9 cellular contexts compared by ENCODE assay signal in the genomic region with DNA sequence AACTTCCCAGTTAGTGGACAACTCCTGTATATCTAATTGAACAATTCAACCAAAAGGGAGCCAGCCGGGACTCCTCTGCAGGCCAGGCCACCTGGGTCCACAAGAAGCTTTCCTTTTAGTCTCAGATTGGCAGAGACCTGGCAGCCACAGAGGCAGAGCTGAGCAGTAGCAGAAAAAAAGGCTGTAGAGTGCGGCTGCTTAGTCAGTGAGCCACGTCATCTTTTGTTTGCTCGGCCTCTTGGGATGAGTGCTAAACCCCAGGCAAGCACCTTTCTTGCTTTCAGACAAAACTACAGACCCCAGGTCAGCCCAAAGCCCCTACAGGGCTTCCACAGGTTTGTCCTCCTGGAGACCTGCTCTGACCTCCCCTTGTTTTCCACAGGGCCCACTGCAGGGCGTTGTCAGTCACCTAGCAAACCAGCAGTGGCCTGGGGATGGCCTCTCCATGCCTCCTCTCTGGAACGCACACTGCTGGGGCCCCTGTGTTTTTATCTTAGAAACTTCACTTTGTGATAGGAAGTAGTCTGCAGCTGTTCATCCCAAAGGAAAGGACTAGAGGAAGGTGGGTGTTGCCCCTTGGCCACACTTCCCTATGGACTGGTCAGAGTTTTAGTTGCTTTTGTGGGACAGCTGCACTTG. TPM values are rescaled to one million over a fixed set of nuclear protein-coding genes. Genes with fewer than 3 reads are reported as not detected.
DNase-seq lines count a peak whose midpoint lies in the region; ATAC-seq and TF ChIP-seq lines count a peak whose summit lies in the region.
"Had no signal": no experiment of that assay in that cellular context is flagged by ENCODE, and none has a peak within 500 bp of the region (broad histone marks: within the 10 kb centered on the region; RNA-seq: fewer than 3 reads in every experiment).

No MANE protein-coding gene starts in this region.

- peaks cover 43% of the 10 kb centered on the region for H3F3A ChIP-seq in SK-N-SH (replicated peaks; ENCODE audit: insufficient read depth)

- H3K4me1 Mint-ChIP-seq in T-cell = no peaks in the 10 kb centered on the region
- H3K4me1 Mint-ChIP-seq in stimulated activated memory B cell treated with anti-CD40 and anti-IgM and Interleukin-4, amounts not matched to agents 10 μg/mL and 1 μg/mL and 100 μg/mL, for 72 hours = no peaks in the 10 kb centered on the region
- H3K4me1 Mint-ChIP-seq: activated naive CD4-positive, alpha-beta T cell treated with anti-CD3 and anti-CD28 coated beads, Interleukin-2, amount 50 U/mL, for 24 hours had no signal

- ATAC-seq in GM18868 (IDR thresholded peaks at IDR 0.05; ENCODE audit: unreplicated experiment) (peak; percentile 61), gastroesophageal sphincter (peak; percentile 56), T-cell (replicated peaks in 1 of 4) (no peak), HG03280 (IDR thresholded peaks at IDR 0.05; ENCODE audit: unreplicated experiment) (no peak)
- no peak for ATAC-seq in stimulated activated memory B cell treated with anti-CD40 and anti-IgM and Interleukin-4, amounts not matched to agents 10 μg/mL and 1 μg/mL and 100 μg/mL, for 72 hours

- no peak for TF ChIP-seq POLR2A in gastroesophageal sphincter (IDR thresholded peaks at IDR 0.05)
- no peak for TF ChIP-seq POLR2A in ovary (IDR thresholded peaks at IDR 0.05)

- H3K4me1 ChIP-seq in SK-N-SH (ENCODE audit: control insufficient read depth in 1 of 2, insufficient read depth in 2 of 2, low read depth in 1 of 2, low read length in 1 of 2) = peaks cover 67 to 78% of the 10 kb centered on the region in 2 experiments
- peaks cover 5 to 73% (median 63%) of the 10 kb centered on the region in 3 donors for H3K4me1 ChIP-seq in gastroesophageal sphincter
- H3K4me1 ChIP-seq in ovary (ENCODE audit: insufficient read depth) = peaks cover 7% of the 10 kb centered on the region

- H3K27ac Mint-ChIP-seq in T-cell = no peak overlapping the region
- no peak overlapping the region for H3K27ac Mint-ChIP-seq in stimulated activated memory B cell treated with anti-CD40 and anti-IgM and Interleukin-4, amounts not matched to agents 10 μg/mL and 1 μg/mL and 100 μg/mL, for 72 hours
- H3K27ac Mint-ChIP-seq: activated naive CD4-positive, alpha-beta T cell treated with anti-CD3 and anti-CD28 coated beads, Interleukin-2, amount 50 U/mL, for 24 hours had no signal

- H3K27me3 ChIP-seq in SK-N-SH (ENCODE audit: insufficient read depth) = no peaks in the 10 kb centered on the region
- H3K27me3 ChIP-seq in gastroesophageal sphincter = no peaks in the 10 kb centered on the region
- no peaks in the 10 kb centered on the region for H3K27me3 ChIP-seq in ovary

- CTCF ChIA-PET in SK-N-SH (lab: Yijun Ruan, JAX) (interaction anchor here (0.6 to 5.3 kb wide), 14 partner anchors 20 to 344 kb away, joined by 3 to 74 read pairs (median 6); a partner anchor contains a TSS), T-cell (lab: Charles Lee) (no interaction called here)

- DNase-seq in SK-N-SH (no peak), renal cortical epithelial cell (ENCODE audit: low read depth) (peak; percentile 78), ovary (no peak), T-cell (no peak)

- H3K4me2 ChIP-seq in SK-N-SH = peak overlapping the region; percentile 72

- no peak for TF ChIP-seq RAD21 in SK-N-SH (IDR thresholded peaks at IDR 0.05; ENCODE audit: low read length)

- H3K4me3 Mint-ChIP-seq in T-cell = no peak overlapping the region
- H3K4me3 Mint-ChIP-seq in stimulated activated memory B cell treated with anti-CD40 and anti-IgM and Interleukin-4, amounts not matched to agents 10 μg/mL and 1 μg/mL and 100 μg/mL, for 72 hours = no peak overlapping the region
- H3K4me3 Mint-ChIP-seq: activated naive CD4-positive, alpha-beta T cell treated with anti-CD3 and anti-CD28 coated beads, Interleukin-2, amount 50 U/mL, for 24 hours had no signal

- intact Hi-C loops in ovary (cut with DNase I) = loop anchor here in 1 of 4 donors (10.0 kb wide), 1 partner anchor 64 kb away; no protein-coding TSS in a partner anchor

- peak in 1 of 2 experiments; percentile 33; a peak in 1 of 4 replicates for TF ChIP-seq EP300 in SK-N-SH (IDR thresholded peaks at IDR 0.05; ENCODE audit: borderline replicate concordance in 1 of 2, low read depth in 1 of 2, low read length in 1 of 2)
- TF ChIP-seq EP300 in gastroesophageal sphincter (IDR thresholded peaks at IDR 0.05) = no peak
- TF ChIP-seq EP300 in ovary (IDR thresholded peaks at IDR 0.05) = no peak

- no peak for TF ChIP-seq CTCF in SK-N-SH (IDR thresholded peaks at IDR 0.05)
- no peak for TF ChIP-seq CTCF in gastroesophageal sphincter (IDR thresholded peaks at IDR 0.05)
- TF ChIP-seq CTCF in ovary (IDR thresholded peaks at IDR 0.05) = no peak

- WGBS in SK-N-SH (ENCODE audit: low lambda C conversion rate) = 31% methylated on average over 2 of the region's 6 CpGs
- WGBS in gastroesophageal sphincter (ENCODE audit: low coverage in 1 of 2), 2 donors = 6 to 16% methylated on average over 3 to 6 of the region's 6 CpGs
- 47 to 53% (median 47%) methylated on average over 6 of the region's 6 CpGs for WGBS in ovary, 3 donors

- no peaks in the 10 kb centered on the region for H4K20me1 ChIP-seq in SK-N-SH (ENCODE audit: insufficient read depth)

- no peak overlapping the region for H2AFZ ChIP-seq in SK-N-SH (ENCODE audit: low read depth)

- H3K36me3 Mint-ChIP-seq in T-cell = no peaks in the 10 kb centered on the region
- peaks cover 6% of the 10 kb centered on the region for H3K36me3 Mint-ChIP-seq in stimulated activated memory B cell treated with anti-CD40 and anti-IgM and Interleukin-4, amounts not matched to agents 10 μg/mL and 1 μg/mL and 100 μg/mL, for 72 hours
- H3K36me3 Mint-ChIP-seq: activated naive CD4-positive, alpha-beta T cell treated with anti-CD3 and anti-CD28 coated beads, Interleukin-2, amount 50 U/mL, for 24 hours had no signal

- H3K9me3 ChIP-seq in SK-N-SH (no peaks in the 10 kb centered on the region), gastroesophageal sphincter (no peaks in the 10 kb centered on the region), ovary (no peaks in the 10 kb centered on the region)

- peaks cover 98% of the 10 kb centered on the region for H3K79me2 ChIP-seq in SK-N-SH (ENCODE audit: insufficient read depth)

- POLR2A ChIA-PET in SK-N-SH (lab: Yijun Ruan, JAX) (interaction anchor here (1.0 to 1.2 kb wide), 3 partner anchors 44 to 81 kb away, joined by 3 to 6 read pairs (median 3); no protein-coding TSS in a partner anchor), T-cell (lab: Charles Lee) (no interaction called here)

- peak overlapping the region; percentile 97 to 99 for H3K27ac ChIP-seq in SK-N-SH (ENCODE audit: low read depth in 2 of 2, low read length in 1 of 2)
- peak overlapping the region; percentile 47 to 84 (median 78) for H3K27ac ChIP-seq in gastroesophageal sphincter
- H3K27ac ChIP-seq in ovary = no peak overlapping the region

- H3K4me3 ChIP-seq in SK-N-SH (ENCODE audit: low read depth in 2 of 2, low read length in 1 of 2) (peak overlapping the region in 1 of 2 experiments; percentile 18; a peak in 1 of 4 replicates), gastroesophageal sphincter (no peak overlapping the region), ovary (no peak overlapping the region)

- H3K9me2 ChIP-seq in SK-N-SH = no peaks in the 10 kb centered on the region

- H3K36me3 ChIP-seq in SK-N-SH (replicated peaks in 1 of 2; ENCODE audit: control insufficient read depth in 1 of 2, insufficient read depth in 2 of 2, low read length in 1 of 2) = peaks cover 11 to 25% of the 10 kb centered on the region in 2 experiments
- peaks cover 0 to 8% of the 10 kb centered on the region in 2 donors for H3K36me3 ChIP-seq in gastroesophageal sphincter
- no peaks in the 10 kb centered on the region for H3K36me3 ChIP-seq in ovary

- no peaks in the 10 kb centered on the region for H3K27me3 Mint-ChIP-seq in T-cell
- peaks cover 10% of the 10 kb centered on the region for H3K27me3 Mint-ChIP-seq in stimulated activated memory B cell treated with anti-CD40 and anti-IgM and Interleukin-4, amounts not matched to agents 10 μg/mL and 1 μg/mL and 100 μg/mL, for 72 hours
- H3K27me3 Mint-ChIP-seq: activated naive CD4-positive, alpha-beta T cell treated with anti-CD3 and anti-CD28 coated beads, Interleukin-2, amount 50 U/mL, for 24 hours had no signal

- H3K9me3 Mint-ChIP-seq in T-cell = no peaks in the 10 kb centered on the region
- H3K9me3 Mint-ChIP-seq in stimulated activated memory B cell treated with anti-CD40 and anti-IgM and Interleukin-4, amounts not matched to agents 10 μg/mL and 1 μg/mL and 100 μg/mL, for 72 hours = no peaks in the 10 kb centered on the region
- H3K9me3 Mint-ChIP-seq: activated naive CD4-positive, alpha-beta T cell treated with anti-CD3 and anti-CD28 coated beads, Interleukin-2, amount 50 U/mL, for 24 hours had no signal

- H3K9ac ChIP-seq in SK-N-SH = peak overlapping the region; percentile 61; the same call in 1 of the 2 replicates

TF ChIP-seq in SK-N-SH, 30 proteins besides CTCF, POLR2A, EP300 and RAD21 (continues in another document):
- no peak for TF ChIP-seq GATA2 (CRISPR knock-in tag; IDR thresholded peaks at IDR 0.05)
- TF ChIP-seq MEF2A (IDR thresholded peaks at IDR 0.05; ENCODE audit: borderline replicate concordance, low read depth) = no peak
- TF ChIP-seq, protein P1, sequence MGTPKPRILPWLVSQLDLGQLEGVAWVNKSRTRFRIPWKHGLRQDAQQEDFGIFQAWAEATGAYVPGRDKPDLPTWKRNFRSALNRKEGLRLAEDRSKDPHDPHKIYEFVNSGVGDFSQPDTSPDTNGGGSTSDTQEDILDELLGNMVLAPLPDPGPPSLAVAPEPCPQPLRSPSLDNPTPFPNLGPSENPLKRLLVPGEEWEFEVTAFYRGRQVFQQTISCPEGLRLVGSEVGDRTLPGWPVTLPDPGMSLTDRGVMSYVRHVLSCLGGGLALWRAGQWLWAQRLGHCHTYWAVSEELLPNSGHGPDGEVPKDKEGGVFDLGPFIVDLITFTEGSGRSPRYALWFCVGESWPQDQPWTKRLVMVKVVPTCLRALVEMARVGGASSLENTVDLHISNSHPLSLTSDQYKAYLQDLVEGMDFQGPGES (IDR thresholded peaks at IDR 0.05; ENCODE audit: low read depth, low read length) = no peak
- TF ChIP-seq FOSL2 (IDR thresholded peaks at IDR 0.05; ENCODE audit: borderline replicate concordance, low read depth) = peak; percentile 84
- TF ChIP-seq SMC3 (IDR thresholded peaks at IDR 0.05; ENCODE audit: low read depth, low read length) = no peak
- TF ChIP-seq, protein P2, sequence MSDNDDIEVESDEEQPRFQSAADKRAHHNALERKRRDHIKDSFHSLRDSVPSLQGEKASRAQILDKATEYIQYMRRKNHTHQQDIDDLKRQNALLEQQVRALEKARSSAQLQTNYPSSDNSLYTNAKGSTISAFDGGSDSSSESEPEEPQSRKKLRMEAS (IDR thresholded peaks at IDR 0.05; ENCODE audit: low read depth) = 0 out of 2 replicates have a peak, but pooled peaks have one; percentile 19
- TF ChIP-seq MXI1 (IDR thresholded peaks at IDR 0.05; ENCODE audit: low read depth, low read length) = no peak

RNA-seq across cellular contexts. Expression of a gene that starts 49.9 kb away (rescaled TPM):
- polyA plus RNA-seq in SK-N-SH (2012; rRNA removed) = 20.5 and 26.0 TPM in 2 replicates
- 14.2 and 18.7 TPM in 2 replicates for polyA plus RNA-seq in SK-N-SH (2012; cell fraction: cytosol; rRNA removed)
- polyA plus RNA-seq in SK-N-SH (2012; cell fraction: nucleus; rRNA removed) = 21.7 and 22.0 TPM in 2 replicates
- total RNA-seq in gastroesophageal sphincter = 10 to 100 TPM in 3 of 4 donors, 1 to 10 TPM in 1; 9.7 to 17.5 (median 14.2) TPM
- total RNA-seq in renal cortical epithelial cell = 36.6 and 37.3 TPM in 2 replicates
- 10 to 100 TPM in 2 of 7 donors, 1 to 10 TPM in 5; 5.7 to 23.8 (median 9.0) TPM for total RNA-seq in ovary
- polyA plus RNA-seq in ovary = 10 to 100 TPM in 1 of 2 donors, 1 to 10 TPM in 1; 3.5 to 15.7 TPM
- total RNA-seq in T-cell = 1 to 10 TPM; 1.2 to 1.5 (median 1.3) TPM

Comparison
In these comparisons a context has a peak if more than half of its experiments do, and no peak if none do; other contexts are left out.
1. ATAC-seq: peak in GM18868 (single experiment) and gastroesophageal sphincter (single experiment); none in T-cell (0 of 4), HG03280 (single experiment) and stimulated activated memory B cell treated with anti-CD40 and anti-IgM and Interleukin-4, amounts not matched to agents 10 μg/mL and 1 μg/mL and 100 μg/mL, for 72 hours (single experiment).
2. H3K27ac ChIP-seq: peak in SK-N-SH (2 of 2) and gastroesophageal sphincter (4 of 4); none in ovary (0 of 2).